In the genomic region with DNA sequence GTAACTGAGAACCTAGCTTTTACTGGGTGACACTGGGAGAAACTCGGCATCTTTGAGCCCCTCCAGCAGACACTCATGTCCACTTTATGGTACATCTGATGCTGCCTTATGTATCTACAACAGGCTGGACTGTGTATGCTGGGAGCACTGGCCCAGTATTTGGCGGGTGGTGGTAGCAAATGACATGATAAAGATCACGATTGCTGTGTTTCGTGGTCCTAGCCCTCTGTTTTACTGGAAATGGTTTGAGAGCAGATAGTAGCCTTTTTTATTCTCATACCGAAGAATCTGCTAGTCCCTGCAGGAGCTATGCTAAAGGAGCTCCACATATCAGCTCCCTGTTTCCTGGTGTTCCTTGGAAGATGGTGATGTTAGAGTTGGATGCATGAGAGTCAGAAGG, we compare ENCODE assay signal across 25 cellular contexts.
"Had no signal": no experiment of that assay in that cellular context is flagged by ENCODE, and none has a peak within 500 bp of the region (broad histone marks: within the 10 kb centered on the region; RNA-seq: fewer than 3 reads in every experiment).

No MANE protein-coding gene starts in this region.

- H3K27ac ChIP-seq: brain microvascular endothelial cell, heart left ventricle, parathyroid adenoma, right atrium auricular region, suprapubic skin, tibial nerve had no signal

- H3K27me3 ChIP-seq: brain microvascular endothelial cell, heart left ventricle, right atrium auricular region, suprapubic skin, tibial nerve had no signal

- H3K27me3 Mint-ChIP-seq: activated CD4-positive, alpha-beta T cell treated with anti-CD3 and anti-CD28 coated beads for 36 hours had no signal

- H3K9me3 ChIP-seq: suprapubic skin had no signal

- H3K4me3 Mint-ChIP-seq: activated CD4-positive, alpha-beta T cell treated with anti-CD3 and anti-CD28 coated beads for 36 hours; immature natural killer cell; WTC11 had no signal

- H3K27ac Mint-ChIP-seq: WTC11 had no signal

- ATAC-seq: activated CD4-positive, alpha-beta T cell treated with anti-CD3 and anti-CD28 coated beads for 36 hours; heart left ventricle; left colon; WTC11 had no signal

- DNase-seq: activated CD4-positive, alpha-beta T cell treated with anti-CD3 and anti-CD28 coated beads for 36 hours; activated CD8-positive, alpha-beta memory T cell treated with anti-CD3 and anti-CD28 coated beads for 24 hours; activated naive CD4-positive, alpha-beta T cell treated with Interleukin-2 at 50 U/mL for 16 hours; amniotic stem cell; brain microvascular endothelial cell; foreskin fibroblast; heart left ventricle; hypothalamus; immature natural killer cell; kidney; left colon; mammary epithelial cell; occipital lobe; stimulated activated CD4-positive, alpha-beta T cell treated with anti-CD3 and anti-CD28 coated beads, Interleukin-15, amount 100 ng/mL, for 24 hours; stimulated activated CD4-positive, alpha-beta T cell treated with anti-CD3 and anti-CD28 coated beads, Interleukin-2, amount 100 ng/mL, for 24 hours; stimulated activated naive CD4-positive, alpha-beta T cell; SW 1271; T-helper 2 cell had no signal

- H3K4me3 ChIP-seq: heart left ventricle, right atrium auricular region, suprapubic skin, tibial nerve had no signal

- FAIRE-seq: astrocyte, kidney, urothelium cell line had no signal

- H3K36me3 ChIP-seq: brain microvascular endothelial cell, heart left ventricle, right atrium auricular region, suprapubic skin, tibial nerve had no signal

- H3K4me1 ChIP-seq: suprapubic skin had no signal
